Comparison of ENCODE assay signal across 8 cellular contexts in the genomic region with DNA sequence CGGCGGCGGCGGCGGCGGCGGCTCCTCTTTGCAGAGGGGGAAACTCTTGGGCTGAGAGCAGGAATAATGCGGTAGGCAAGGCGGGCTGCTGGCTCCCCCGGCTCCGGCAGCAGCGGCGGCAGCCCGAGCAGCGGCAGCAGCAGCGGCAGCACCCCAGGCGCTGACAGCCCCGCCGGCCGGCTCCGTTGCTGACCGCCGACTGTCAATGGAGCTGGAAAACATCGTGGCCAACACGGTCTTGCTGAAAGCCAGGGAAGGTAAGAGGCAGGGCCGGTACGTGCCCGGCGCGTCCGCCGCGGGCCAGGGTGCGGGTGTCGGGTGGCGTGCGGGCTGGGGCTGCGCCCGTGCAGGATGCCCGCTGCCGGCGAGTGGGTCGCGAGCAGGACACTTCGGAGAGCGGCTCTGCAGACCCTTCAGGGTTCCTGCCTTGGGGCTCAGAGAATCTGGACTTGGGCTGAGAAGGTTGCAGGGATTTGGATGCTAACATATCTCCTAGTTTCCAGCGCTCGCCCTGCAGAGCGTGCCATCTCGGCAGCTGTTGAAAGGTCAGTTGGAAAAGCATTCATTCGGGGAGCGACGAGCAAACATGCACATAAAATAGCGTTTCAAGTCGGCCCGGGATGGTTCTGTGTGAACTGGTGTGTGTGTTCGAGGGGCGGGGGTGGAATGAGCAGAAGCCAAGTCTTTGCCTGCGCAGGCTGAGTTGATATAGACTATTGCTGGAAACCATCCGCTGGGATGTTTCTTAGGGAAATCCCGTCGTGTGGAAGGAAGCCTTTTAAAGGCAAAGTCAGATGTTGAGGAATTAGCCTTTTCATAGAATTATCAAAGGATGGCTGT. TPM values are rescaled to one million over a fixed set of nuclear protein-coding genes. Genes with fewer than 3 reads are reported as not detected.
DNase-seq lines count a peak whose midpoint lies in the region; ATAC-seq and TF ChIP-seq lines count a peak whose summit lies in the region.

No MANE protein-coding gene starts in this region.

- peak; percentile 79 for DNase-seq in ELF-1 (ENCODE audit: low read depth, low spot score)
- no peak for DNase-seq in HFF-Myc (ENCODE audit: extremely low read depth, low read depth)
- peak; percentile 9 for DNase-seq in NCI-H524 treated with DMSO at 0.1 percent for 48 hours (lab: John Stamatoyannopoulos, UW)
- peak; percentile 35 for DNase-seq in activated T-helper 1 cell treated with anti-CD3 and anti-CD28 coated beads, Interleukin-12 subunit alpha, Interleukin-12 subunit beta, Interleukin-2, Interleukin-4 antibody, amounts not matched to agents 30 ng/mL and 10 ng/mL and 1 ng/mL, durations not matched to agents 14 hours and 24 hours and 36 hours (ENCODE audit: low spot score)
- DNase-seq in fibroblast of gingiva (ENCODE audit: low read depth) = peak; percentile 50
- DNase-seq in myocyte (ENCODE audit: low read depth) = peak; percentile 50
- peak; percentile 24 for DNase-seq in thoracic aorta (ENCODE audit: low spot score)
- no peak for DNase-seq in GM19240 (ENCODE audit: insufficient read length, low spot score)

- H3K36me3 ChIP-seq in thoracic aorta = no peaks in the 10 kb centered on the region

- intact Hi-C loops in activated T-helper 1 cell treated with anti-CD3 and anti-CD28 coated beads, Interleukin-12 subunit alpha, Interleukin-12 subunit beta, Interleukin-2, Interleukin-4 antibody, amounts not matched to agents 30 ng/mL and 10 ng/mL and 1 ng/mL, durations not matched to agents 14 hours and 24 hours and 36 hours (cut with micrococcal nuclease) = loop anchor here (1.0 to 10.0 kb wide), 9 partner anchors 9 to 497 kb away; a partner anchor contains a TSS

- H3K9me3 ChIP-seq in thoracic aorta = no peaks in the 10 kb centered on the region

- peaks cover 8% of the 10 kb centered on the region for H3K36me3 Mint-ChIP-seq in activated T-helper 1 cell treated with anti-CD3 and anti-CD28 coated beads, Interleukin-12 subunit alpha, Interleukin-12 subunit beta, Interleukin-2, Interleukin-4 antibody, amounts not matched to agents 30 ng/mL and 10 ng/mL and 1 ng/mL, durations not matched to agents 14 hours and 24 hours and 36 hours (ENCODE audit: low read depth)

- H3K4me1 Mint-ChIP-seq in activated T-helper 1 cell treated with anti-CD3 and anti-CD28 coated beads, Interleukin-12 subunit alpha, Interleukin-12 subunit beta, Interleukin-2, Interleukin-4 antibody, amounts not matched to agents 30 ng/mL and 10 ng/mL and 1 ng/mL, durations not matched to agents 14 hours and 24 hours and 36 hours (ENCODE audit: low read depth) = peaks cover 55% of the 10 kb centered on the region

- peak overlapping the region; percentile 96 for H3K27ac Mint-ChIP-seq in activated T-helper 1 cell treated with anti-CD3 and anti-CD28 coated beads, Interleukin-12 subunit alpha, Interleukin-12 subunit beta, Interleukin-2, Interleukin-4 antibody, amounts not matched to agents 30 ng/mL and 10 ng/mL and 1 ng/mL, durations not matched to agents 14 hours and 24 hours and 36 hours

- ATAC-seq in thoracic aorta (ENCODE audit: insufficient number of reproducible peaks, low FRiP score, low read depth) = no peak

- peaks cover 32 to 42% of the 10 kb centered on the region in 2 donors for H3K4me1 ChIP-seq in thoracic aorta (ENCODE audit: control insufficient read depth in 1 of 2, low read depth in 2 of 2)

- no peak for TF ChIP-seq CTCF in HFF-Myc (IDR thresholded peaks at IDR 0.05; ENCODE audit: low read depth, low read length, missing control alignments)
- no peak for TF ChIP-seq CTCF in thoracic aorta (IDR thresholded peaks at IDR 0.05)

- no peaks in the 10 kb centered on the region for H3K27me3 Mint-ChIP-seq in activated T-helper 1 cell treated with anti-CD3 and anti-CD28 coated beads, Interleukin-12 subunit alpha, Interleukin-12 subunit beta, Interleukin-2, Interleukin-4 antibody, amounts not matched to agents 30 ng/mL and 10 ng/mL and 1 ng/mL, durations not matched to agents 14 hours and 24 hours and 36 hours (ENCODE audit: insufficient read depth)

- peak overlapping the region; percentile 92 to 94 for H3K27ac ChIP-seq in thoracic aorta

- no peaks in the 10 kb centered on the region for H3K9me3 Mint-ChIP-seq in activated T-helper 1 cell treated with anti-CD3 and anti-CD28 coated beads, Interleukin-12 subunit alpha, Interleukin-12 subunit beta, Interleukin-2, Interleukin-4 antibody, amounts not matched to agents 30 ng/mL and 10 ng/mL and 1 ng/mL, durations not matched to agents 14 hours and 24 hours and 36 hours

- peak overlapping the region; percentile 99 for H3K4me3 Mint-ChIP-seq in activated T-helper 1 cell treated with anti-CD3 and anti-CD28 coated beads, Interleukin-12 subunit alpha, Interleukin-12 subunit beta, Interleukin-2, Interleukin-4 antibody, amounts not matched to agents 30 ng/mL and 10 ng/mL and 1 ng/mL, durations not matched to agents 14 hours and 24 hours and 36 hours

- H3K4me3 ChIP-seq in HFF-Myc (replicated peaks; ENCODE audit: low read depth, low read length) (peak overlapping the region; percentile 62), thoracic aorta (peak overlapping the region; percentile 95)

- H3K27me3 ChIP-seq in thoracic aorta (replicated peaks; ENCODE audit: insufficient read depth) = no peaks in the 10 kb centered on the region

RNA-seq across cellular contexts. Expression of a gene that starts 0.6 kb away (rescaled TPM):
- 25.3 and 25.8 TPM in 2 replicates for total RNA-seq in activated T-helper 1 cell treated with anti-CD3 and anti-CD28 coated beads, Interleukin-12 subunit alpha, Interleukin-12 subunit beta, Interleukin-2, Interleukin-4 antibody, amounts not matched to agents 30 ng/mL and 10 ng/mL and 1 ng/mL, durations not matched to agents 14 hours and 24 hours and 36 hours
- total RNA-seq in myocyte (1.1 and 1.8 TPM in 2 replicates), thoracic aorta (10 to 100 TPM; 85.3 to 90.2 TPM)
- 0.95 TPM for polyA plus RNA-seq in myocyte (2012)

RNA-seq across cellular contexts. Expression of a gene that starts 29.3 kb away (rescaled TPM):
- 158 and 163 TPM in 2 replicates for total RNA-seq in activated T-helper 1 cell treated with anti-CD3 and anti-CD28 coated beads, Interleukin-12 subunit alpha, Interleukin-12 subunit beta, Interleukin-2, Interleukin-4 antibody, amounts not matched to agents 30 ng/mL and 10 ng/mL and 1 ng/mL, durations not matched to agents 14 hours and 24 hours and 36 hours
- total RNA-seq in myocyte = 204 and 246 TPM in 2 replicates
- 121 TPM for polyA plus RNA-seq in myocyte (2012)
- 10 to 100 TPM; 64.4 to 77.6 TPM for total RNA-seq in thoracic aorta

RNA-seq across cellular contexts. Expression of a gene that starts 42.4 kb away (rescaled TPM):
- 58.2 and 58.7 TPM in 2 replicates for total RNA-seq in activated T-helper 1 cell treated with anti-CD3 and anti-CD28 coated beads, Interleukin-12 subunit alpha, Interleukin-12 subunit beta, Interleukin-2, Interleukin-4 antibody, amounts not matched to agents 30 ng/mL and 10 ng/mL and 1 ng/mL, durations not matched to agents 14 hours and 24 hours and 36 hours
- total RNA-seq in myocyte = 18.2 and 33.2 TPM in 2 replicates
- 13.7 TPM for polyA plus RNA-seq in myocyte (2012)
- total RNA-seq in thoracic aorta = 10 to 100 TPM in 1 of 2 donors, 1 to 10 TPM in 1; 9.5 to 16.1 TPM

Comparison
In these comparisons a context has a peak if more than half of its experiments do, and no peak if none do; other contexts are left out.
1. DNase-seq: peak in ELF-1 (single experiment), NCI-H524 treated with DMSO at 0.1 percent for 48 hours (single experiment), activated T-helper 1 cell treated with anti-CD3 and anti-CD28 coated beads, Interleukin-12 subunit alpha, Interleukin-12 subunit beta, Interleukin-2, Interleukin-4 antibody, amounts not matched to agents 30 ng/mL and 10 ng/mL and 1 ng/mL, durations not matched to agents 14 hours and 24 hours and 36 hours (single experiment), fibroblast of gingiva (single experiment), myocyte (single experiment) and thoracic aorta (single experiment); none in HFF-Myc (single experiment) and GM19240 (single experiment).